Comparison of ENCODE assay signal across 1 cellular context in the genomic region with DNA sequence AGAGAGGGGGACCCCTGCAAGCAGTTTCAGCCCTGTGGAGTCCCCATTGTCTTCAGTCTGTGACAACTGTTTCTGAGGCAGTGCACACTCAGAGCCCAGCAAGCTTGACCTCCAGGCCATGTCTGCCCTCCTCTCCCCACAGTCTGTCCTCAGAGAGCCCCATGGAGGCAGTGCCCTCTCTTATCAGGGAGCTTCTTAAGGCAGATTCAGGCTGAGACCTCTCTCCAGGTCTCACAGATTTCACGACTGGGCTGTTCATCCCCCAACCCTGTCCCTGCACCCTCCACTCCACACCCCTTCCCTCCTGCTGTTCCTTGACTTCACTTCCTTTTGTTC.
TF ChIP-seq lines count a peak whose summit lies in the region.

No MANE protein-coding gene starts in this region.

TF ChIP-seq in WTC11, 78 proteins besides CTCF, POLR2A, EP300 and RAD21 (continued from another document):
- TF ChIP-seq CBFB (CRISPR knock-in tag; IDR thresholded peaks at IDR 0.05; ENCODE audit: low read depth) (no peak), ZNF232 (CRISPR knock-in tag; IDR thresholded peaks at IDR 0.05) (no peak)
- TF ChIP-seq, protein P1, sequence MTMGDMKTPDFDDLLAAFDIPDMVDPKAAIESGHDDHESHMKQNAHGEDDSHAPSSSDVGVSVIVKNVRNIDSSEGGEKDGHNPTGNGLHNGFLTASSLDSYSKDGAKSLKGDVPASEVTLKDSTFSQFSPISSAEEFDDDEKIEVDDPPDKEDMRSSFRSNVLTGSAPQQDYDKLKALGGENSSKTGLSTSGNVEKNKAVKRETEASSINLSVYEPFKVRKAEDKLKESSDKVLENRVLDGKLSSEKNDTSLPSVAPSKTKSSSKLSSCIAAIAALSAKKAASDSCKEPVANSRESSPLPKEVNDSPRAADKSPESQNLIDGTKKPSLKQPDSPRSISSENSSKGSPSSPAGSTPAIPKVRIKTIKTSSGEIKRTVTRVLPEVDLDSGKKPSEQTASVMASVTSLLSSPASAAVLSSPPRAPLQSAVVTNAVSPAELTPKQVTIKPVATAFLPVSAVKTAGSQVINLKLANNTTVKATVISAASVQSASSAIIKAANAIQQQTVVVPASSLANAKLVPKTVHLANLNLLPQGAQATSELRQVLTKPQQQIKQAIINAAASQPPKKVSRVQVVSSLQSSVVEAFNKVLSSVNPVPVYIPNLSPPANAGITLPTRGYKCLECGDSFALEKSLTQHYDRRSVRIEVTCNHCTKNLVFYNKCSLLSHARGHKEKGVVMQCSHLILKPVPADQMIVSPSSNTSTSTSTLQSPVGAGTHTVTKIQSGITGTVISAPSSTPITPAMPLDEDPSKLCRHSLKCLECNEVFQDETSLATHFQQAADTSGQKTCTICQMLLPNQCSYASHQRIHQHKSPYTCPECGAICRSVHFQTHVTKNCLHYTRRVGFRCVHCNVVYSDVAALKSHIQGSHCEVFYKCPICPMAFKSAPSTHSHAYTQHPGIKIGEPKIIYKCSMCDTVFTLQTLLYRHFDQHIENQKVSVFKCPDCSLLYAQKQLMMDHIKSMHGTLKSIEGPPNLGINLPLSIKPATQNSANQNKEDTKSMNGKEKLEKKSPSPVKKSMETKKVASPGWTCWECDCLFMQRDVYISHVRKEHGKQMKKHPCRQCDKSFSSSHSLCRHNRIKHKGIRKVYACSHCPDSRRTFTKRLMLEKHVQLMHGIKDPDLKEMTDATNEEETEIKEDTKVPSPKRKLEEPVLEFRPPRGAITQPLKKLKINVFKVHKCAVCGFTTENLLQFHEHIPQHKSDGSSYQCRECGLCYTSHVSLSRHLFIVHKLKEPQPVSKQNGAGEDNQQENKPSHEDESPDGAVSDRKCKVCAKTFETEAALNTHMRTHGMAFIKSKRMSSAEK (CRISPR knock-in tag; IDR thresholded peaks at IDR 0.05; ENCODE audit: borderline replicate concordance): no peak
TF ChIP-seq in WTC11: peak in this region for 0.
